8 cellular contexts compared by ENCODE assay signal in genomic region chr16:82439678-82440293, GRCh38.
DNase-seq lines count a peak whose midpoint lies in the region; ATAC-seq and TF ChIP-seq lines count a peak whose summit lies in the region.

No MANE protein-coding gene starts in this region.

- peak; percentile 39; the same call in 1 of the 2 replicates for TF ChIP-seq CTCF in WI38 (IDR thresholded peaks at IDR 0.05; ENCODE audit: low read depth, low read length)
- peak in 3 of 4 donors; percentile 30 to 35 (median 30) for TF ChIP-seq CTCF in right lobe of liver (IDR thresholded peaks at IDR 0.05)
- no peak for TF ChIP-seq CTCF in upper lobe of left lung (IDR thresholded peaks at IDR 0.05)

- ATAC-seq in right lobe of liver (peak in 3 of 4 donors; percentile 50 to 58 (median 52)), upper lobe of left lung (ENCODE audit: low FRiP score in 2 of 2) (no peak)

- DNase-seq in D341Med (ENCODE audit: low spot score), result peak; percentile 52
- peak; percentile 36 for DNase-seq in HEK293T (ENCODE audit: extremely low spot score)
- DNase-seq in right lobe of liver, result no peak
- DNase-seq in SIG-M5 treated with dmso at 0.1 percent for 504 hours (lab: John Stamatoyannopoulos, UW; ENCODE audit: unreplicated experiment), result no peak
- no peak for DNase-seq in NCI-H1436 treated with DMSO at 0.1 percent for 48 hours (lab: John Stamatoyannopoulos, UW)
- no peak for DNase-seq in T1000 (lab: John Stamatoyannopoulos, UW)
- no peak for DNase-seq in upper lobe of left lung

- H3K27ac ChIP-seq in right lobe of liver (no peak overlapping the region), upper lobe of left lung (no peak overlapping the region)

- intact Hi-C loops in right lobe of liver (cut with DNase I), result no loop called here

- H3K4me3 ChIP-seq in WI38 (ENCODE audit: low read depth, low read length), result no peak overlapping the region
- no peak overlapping the region for H3K4me3 ChIP-seq in right lobe of liver
- no peak overlapping the region for H3K4me3 ChIP-seq in upper lobe of left lung

- H3K9me3 ChIP-seq in right lobe of liver (no peaks in the 10 kb centered on the region), upper lobe of left lung (no peaks in the 10 kb centered on the region)

- POLR2A ChIA-PET in HEK293T (lab: Yijun Ruan, JAX), result no interaction called here

- CTCF ChIA-PET in HEK293T (lab: Yijun Ruan, JAX), result interaction anchor here (0.9 kb wide), 2 partner anchors 17 to 19 kb away, joined by 3 read pairs; no protein-coding TSS in a partner anchor

- H3K27me3 ChIP-seq in right lobe of liver, result no peaks in the 10 kb centered on the region
- H3K27me3 ChIP-seq in upper lobe of left lung, result no peaks in the 10 kb centered on the region

- no peaks in the 10 kb centered on the region for H3K36me3 ChIP-seq in right lobe of liver
- H3K36me3 ChIP-seq in upper lobe of left lung, result no peaks in the 10 kb centered on the region

- no peak for TF ChIP-seq POLR2A in right lobe of liver (IDR thresholded peaks at IDR 0.05)
- no peak for TF ChIP-seq POLR2A in upper lobe of left lung (IDR thresholded peaks at IDR 0.05)

- H3K4me1 ChIP-seq in right lobe of liver, result no peaks in the 10 kb centered on the region
- H3K4me1 ChIP-seq in upper lobe of left lung, result no peaks in the 10 kb centered on the region

- TF ChIP-seq EP300 in upper lobe of left lung (IDR thresholded peaks at IDR 0.05), result no peak

- WGBS in right lobe of liver (ENCODE audit: insufficient coverage, low coverage, low lambda C conversion rate, missing lambda C conversion rate), result 44% methylated on average over 5 of the region's 7 CpGs
- WGBS in upper lobe of left lung, 2 donors, result 66 to 71% methylated on average over 5 to 7 of the region's 7 CpGs

TF ChIP-seq in HEK293T, 16 proteins besides CTCF, POLR2A, EP300 and RAD21:
- TF ChIP-seq LEF1 (IDR thresholded peaks at IDR 0.05; ENCODE audit: borderline replicate concordance), result no peak
- TF ChIP-seq SUZ12 (IDR thresholded peaks at IDR 0.05), result no peak
- no peak for TF ChIP-seq BHLHE40 (IDR thresholded peaks at IDR 0.05; ENCODE audit: borderline replicate concordance)
- no peak for TF ChIP-seq TARDBP (IDR thresholded peaks at IDR 0.05)
- TF ChIP-seq NFRKB (IDR thresholded peaks at IDR 0.05), result no peak
- no peak for TF ChIP-seq ARNT (IDR thresholded peaks at IDR 0.05)
- no peak for TF ChIP-seq PKNOX1 (IDR thresholded peaks at IDR 0.05)
- TF ChIP-seq FOXA1 (IDR thresholded peaks at IDR 0.05), result no peak
- no peak for TF ChIP-seq ZNF384 (IDR thresholded peaks at IDR 0.05)
- no peak for TF ChIP-seq SP1 (IDR thresholded peaks at IDR 0.05)
- no peak for TF ChIP-seq L3MBTL2 (conservative IDR thresholded peaks at IDR 0.05)
- TF ChIP-seq CTBP1 (IDR thresholded peaks at IDR 0.05; ENCODE audit: borderline replicate concordance), result no peak

Comparison
In these comparisons a context has a peak if more than half of its experiments do, and no peak if none do; other contexts are left out.
1. DNase-seq: peak in D341Med (single experiment) and HEK293T (single experiment); none in right lobe of liver (0 of 3), SIG-M5 treated with dmso at 0.1 percent for 504 hours (single experiment), NCI-H1436 treated with DMSO at 0.1 percent for 48 hours (single experiment), T1000 (single experiment) and upper lobe of left lung (0 of 2).
2. CTCF ChIP-seq: peak in WI38 (single experiment) and right lobe of liver (3 of 4); none in upper lobe of left lung (0 of 6).
3. ATAC-seq: peak in right lobe of liver (3 of 4); none in upper lobe of left lung (0 of 2).